In the genomic region with DNA sequence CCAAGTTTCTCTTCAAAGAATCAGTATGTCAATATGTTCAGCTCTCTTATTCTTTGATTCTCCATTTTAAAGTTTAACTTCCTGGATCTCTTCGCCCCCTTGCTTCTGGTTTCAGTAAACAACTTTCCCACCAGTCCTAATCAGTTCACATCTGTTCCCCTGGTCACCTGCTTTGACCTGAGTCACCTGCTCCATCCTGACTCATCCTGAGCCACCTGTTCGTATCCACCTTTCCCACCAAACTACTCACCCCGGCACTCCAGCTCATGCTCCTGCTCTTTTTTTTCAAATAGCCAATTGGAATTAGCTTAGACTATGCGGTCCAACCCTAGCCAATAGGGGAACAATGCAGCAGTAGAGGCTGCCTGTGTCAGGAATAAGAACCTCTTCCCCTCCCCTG, we compare ENCODE assay signal across 1 cellular context.
TF ChIP-seq lines count a peak whose summit lies in the region.

No MANE protein-coding gene starts in this region.

TF ChIP-seq in HCT116, 20 proteins besides CTCF, POLR2A, EP300 and RAD21:
- TF ChIP-seq, protein P1, sequence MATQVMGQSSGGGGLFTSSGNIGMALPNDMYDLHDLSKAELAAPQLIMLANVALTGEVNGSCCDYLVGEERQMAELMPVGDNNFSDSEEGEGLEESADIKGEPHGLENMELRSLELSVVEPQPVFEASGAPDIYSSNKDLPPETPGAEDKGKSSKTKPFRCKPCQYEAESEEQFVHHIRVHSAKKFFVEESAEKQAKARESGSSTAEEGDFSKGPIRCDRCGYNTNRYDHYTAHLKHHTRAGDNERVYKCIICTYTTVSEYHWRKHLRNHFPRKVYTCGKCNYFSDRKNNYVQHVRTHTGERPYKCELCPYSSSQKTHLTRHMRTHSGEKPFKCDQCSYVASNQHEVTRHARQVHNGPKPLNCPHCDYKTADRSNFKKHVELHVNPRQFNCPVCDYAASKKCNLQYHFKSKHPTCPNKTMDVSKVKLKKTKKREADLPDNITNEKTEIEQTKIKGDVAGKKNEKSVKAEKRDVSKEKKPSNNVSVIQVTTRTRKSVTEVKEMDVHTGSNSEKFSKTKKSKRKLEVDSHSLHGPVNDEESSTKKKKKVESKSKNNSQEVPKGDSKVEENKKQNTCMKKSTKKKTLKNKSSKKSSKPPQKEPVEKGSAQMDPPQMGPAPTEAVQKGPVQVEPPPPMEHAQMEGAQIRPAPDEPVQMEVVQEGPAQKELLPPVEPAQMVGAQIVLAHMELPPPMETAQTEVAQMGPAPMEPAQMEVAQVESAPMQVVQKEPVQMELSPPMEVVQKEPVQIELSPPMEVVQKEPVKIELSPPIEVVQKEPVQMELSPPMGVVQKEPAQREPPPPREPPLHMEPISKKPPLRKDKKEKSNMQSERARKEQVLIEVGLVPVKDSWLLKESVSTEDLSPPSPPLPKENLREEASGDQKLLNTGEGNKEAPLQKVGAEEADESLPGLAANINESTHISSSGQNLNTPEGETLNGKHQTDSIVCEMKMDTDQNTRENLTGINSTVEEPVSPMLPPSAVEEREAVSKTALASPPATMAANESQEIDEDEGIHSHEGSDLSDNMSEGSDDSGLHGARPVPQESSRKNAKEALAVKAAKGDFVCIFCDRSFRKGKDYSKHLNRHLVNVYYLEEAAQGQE (IDR thresholded peaks at IDR 0.05; ENCODE audit: low read depth), result no peak
- TF ChIP-seq JUND (IDR thresholded peaks at IDR 0.05), result peak; percentile 44
- peak; percentile 62 for TF ChIP-seq FOSL1 (IDR thresholded peaks at IDR 0.05; ENCODE audit: low read depth)
- TF ChIP-seq CBX3 (IDR thresholded peaks at IDR 0.05; ENCODE audit: low read depth), result peak; percentile 67; the same call in 1 of the 2 replicates
- peak; percentile 74 for TF ChIP-seq MAX (IDR thresholded peaks at IDR 0.05)
